Comparison of ENCODE assay signal across 8 cellular contexts in genomic region chr11:124740277-124740882, GRCh38. TPM values are rescaled to one million over a fixed set of nuclear protein-coding genes. Genes with fewer than 3 reads are reported as not detected.
A peak's percentile ranks its signal among the peaks of the same experiment; 100 is the strongest.
DNase-seq lines count a peak whose midpoint lies in the region; ATAC-seq and TF ChIP-seq lines count a peak whose summit lies in the region.

No MANE protein-coding gene starts in this region.

- H3K27ac ChIP-seq in cingulate gyrus (ENCODE audit: low read depth, low read length), result peak overlapping the region; percentile 29
- H3K27ac ChIP-seq in subcutaneous abdominal adipose tissue (ENCODE audit: low read depth, low read length), result no peak overlapping the region

- H3K9ac ChIP-seq in subcutaneous abdominal adipose tissue (ENCODE audit: low read length in 5 of 5), result peak overlapping the region in 1 of 5 donors; percentile 2

- peaks cover 2 to 18% (median 17%) of the 10 kb centered on the region in 5 donors for H3K4me1 ChIP-seq in subcutaneous abdominal adipose tissue (ENCODE audit: control insufficient read depth in 5 of 5, insufficient read depth in 5 of 5, low read length in 5 of 5)

- H3K27ac Mint-ChIP-seq in mesothelial cell of epicardium, result no peak overlapping the region

- peak; percentile 54 for DNase-seq in Daoy (ENCODE audit: low read depth)
- DNase-seq in KG1 (lab: John Stamatoyannopoulos, UW), result peak; percentile 63
- peak; percentile 82 for DNase-seq in UCSD-AML1 (lab: John Stamatoyannopoulos, UW; ENCODE audit: unreplicated experiment)
- DNase-seq in mesothelial cell of epicardium (ENCODE audit: low spot score in 2 of 2, unreplicated experiment in 2 of 2), result no peak
- DNase-seq in AG20443 (ENCODE audit: low spot score), result no peak

- peak; percentile 39 for ATAC-seq in GM21529 (IDR thresholded peaks at IDR 0.05; ENCODE audit: unreplicated experiment)

- peak overlapping the region in 4 of 5 donors; percentile 62 to 64 (median 64) for H3K4me3 ChIP-seq in subcutaneous abdominal adipose tissue (ENCODE audit: low read depth in 1 of 5, low read length in 5 of 5)

- no peaks in the 10 kb centered on the region for H3K36me3 Mint-ChIP-seq in mesothelial cell of epicardium

- peaks cover 13 to 30% (median 23%) of the 10 kb centered on the region in 5 donors for H3K27me3 ChIP-seq in subcutaneous abdominal adipose tissue (ENCODE audit: control insufficient read depth in 5 of 5, insufficient read depth in 4 of 5, low read length in 5 of 5)

- peaks cover 12% of the 10 kb centered on the region for H3K4me1 Mint-ChIP-seq in mesothelial cell of epicardium

- peak; percentile 63 for TF ChIP-seq CTCF in mesothelial cell of epicardium (IDR thresholded peaks at IDR 0.05; ENCODE audit: unreplicated experiment)

- peaks cover 98% of the 10 kb centered on the region for H3K27me3 Mint-ChIP-seq in mesothelial cell of epicardium (ENCODE audit: low read depth)

- no peaks in the 10 kb centered on the region for H3K36me3 ChIP-seq in subcutaneous abdominal adipose tissue (ENCODE audit: control insufficient read depth in 5 of 5, insufficient read depth in 5 of 5, low read length in 5 of 5)

- H3K9me3 ChIP-seq in subcutaneous abdominal adipose tissue (ENCODE audit: control insufficient read depth in 5 of 5, low read length in 5 of 5), result no peaks in the 10 kb centered on the region

- H3K9me3 Mint-ChIP-seq in mesothelial cell of epicardium, result no peaks in the 10 kb centered on the region

- H3K4me3 Mint-ChIP-seq in mesothelial cell of epicardium, result peak overlapping the region; percentile 67

RNA-seq across cellular contexts. Expression of gene NRGN, which starts 0.6 kb away (rescaled TPM):
- 2.7 and 3.4 TPM in 2 replicates for total RNA-seq in Daoy (2014; rRNA removed; shearing (Covaris generic))
- total RNA-seq in mesothelial cell of epicardium, result 2.7 to 2.9 TPM (median 2.7 TPM) in 3 replicates

RNA-seq across cellular contexts. Expression of gene VSIG2, which starts 11.7 kb away (rescaled TPM):
- total RNA-seq in Daoy (2014; rRNA removed; shearing (Covaris generic)), result not detected in 2 replicates
- 0.25 to 0.66 TPM (median 0.44 TPM) in 3 replicates for total RNA-seq in mesothelial cell of epicardium

RNA-seq across cellular contexts. Expression of gene ESAM, which starts 21.7 kb away (rescaled TPM):
- 0.15 and 0.34 TPM in 2 replicates for total RNA-seq in Daoy (2014; rRNA removed; shearing (Covaris generic))
- 0.85 to 1.1 TPM (median 0.95 TPM) in 3 replicates for total RNA-seq in mesothelial cell of epicardium

RNA-seq across cellular contexts. Expression of gene MSANTD2, which starts 59.8 kb away (rescaled TPM):
- total RNA-seq in Daoy (2014; rRNA removed; shearing (Covaris generic)), result 15.9 and 23.5 TPM in 2 replicates
- total RNA-seq in mesothelial cell of epicardium, result 32.8 to 37.3 TPM (median 34.4 TPM) in 3 replicates

Comparison
In these comparisons a context has a peak if more than half of its experiments do, and no peak if none do; other contexts are left out.
1. DNase-seq: peak in Daoy (single experiment), KG1 (single experiment) and UCSD-AML1 (single experiment); none in mesothelial cell of epicardium (0 of 2) and AG20443 (single experiment).